Comparison of ENCODE assay signal across 8 cellular contexts in the genomic region with DNA sequence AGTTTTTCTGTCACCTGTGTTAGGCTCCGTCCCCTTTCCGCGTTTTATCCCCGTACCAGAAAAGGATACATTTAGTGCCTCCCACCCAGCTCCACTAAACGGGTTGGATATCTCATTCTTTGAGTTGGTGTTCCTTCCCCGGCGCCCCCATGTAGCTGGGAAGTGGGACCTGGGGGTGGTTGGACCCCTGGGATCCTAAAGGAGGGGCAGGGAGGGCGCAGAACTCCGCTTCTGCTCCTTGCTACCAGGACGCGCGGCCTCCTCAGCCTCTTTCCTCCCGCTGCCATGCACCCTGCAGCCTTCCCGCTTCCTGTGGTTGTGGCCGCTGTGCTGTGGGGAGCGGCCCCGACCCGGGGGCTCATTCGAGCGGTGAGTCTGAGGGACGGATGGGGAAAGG. TPM values are rescaled to one million over a fixed set of nuclear protein-coding genes. Genes with fewer than 3 reads are reported as not detected.
A peak's percentile ranks its signal among the peaks of the same experiment; 100 is the strongest.
DNase-seq lines count a peak whose midpoint lies in the region; TF ChIP-seq lines count a peak whose summit lies in the region.

No MANE protein-coding gene starts in this region.

- H3K4me1 ChIP-seq in hepatocyte (ENCODE audit: insufficient read depth): peaks cover 30% of the 10 kb centered on the region

- H3K9me2 ChIP-seq in hepatocyte (replicated peaks; ENCODE audit: insufficient read depth): no peaks in the 10 kb centered on the region

- WGBS in hepatocyte (ENCODE audit: low lambda C conversion rate, missing lambda C conversion rate): 1% methylated on average over 21 of the region's 21 CpGs

- H3K27ac ChIP-seq in 22Rv1 (peak overlapping the region; percentile 98), hepatocyte (peak overlapping the region; percentile 95)

- H3K9me3 ChIP-seq in hepatocyte (ENCODE audit: low read depth): no peaks in the 10 kb centered on the region

- peaks cover 62% of the 10 kb centered on the region for H3K79me2 ChIP-seq in hepatocyte

- peaks cover 9% of the 10 kb centered on the region for H4K20me1 ChIP-seq in hepatocyte (ENCODE audit: insufficient read depth, poor library complexity, severe bottlenecking)

- TF ChIP-seq CTCF in 22Rv1 (IDR thresholded peaks at IDR 0.05) (no peak), hepatocyte (IDR thresholded peaks at IDR 0.05; ENCODE audit: poor library complexity) (no peak), GM13976 (IDR thresholded peaks at IDR 0.05; ENCODE audit: borderline replicate concordance, control extremely low read depth, extremely low read depth, insufficient read depth, missing control alignments) (no peak)

- no peaks in the 10 kb centered on the region for H3K36me3 ChIP-seq in hepatocyte (replicated peaks; ENCODE audit: insufficient read depth, low read depth)

- peak overlapping the region; percentile 98 for H3K4me3 ChIP-seq in Jurkat, Clone E6-1 (ENCODE audit: low read length)
- H3K4me3 ChIP-seq in hepatocyte: peak overlapping the region; percentile 72

- H3K4me2 ChIP-seq in hepatocyte: peak overlapping the region; percentile 91

- no peak for DNase-seq in Jurkat, Clone E6-1 (ENCODE audit: low read depth, low spot score)
- peak; percentile 12 for DNase-seq in activated gamma-delta T cell treated with anti-CD3 and anti-CD28 coated beads, Interleukin-2, amount 50 U/mL, for 16 hours (ENCODE audit: low read depth)
- DNase-seq in hepatocyte (ENCODE audit: low spot score) (no peak), NCI-H524 (lab: John Stamatoyannopoulos, UW) (no peak), GM13976 (ENCODE audit: low spot score) (no peak), NCI-H82 (lab: John Stamatoyannopoulos, UW) (no peak)
- peak; percentile 49 for DNase-seq in stimulated activated CD4-positive, alpha-beta T cell treated with anti-CD3 and anti-CD28 coated beads, Interleukin-4, amount 100 ng/mL, for 24 hours

- peak overlapping the region; percentile 37 for H2AFZ ChIP-seq in hepatocyte

- in situ Hi-C loops in GM13976 (cut with MboI; ENCODE audit: low sequenced_read_pairs, unreplicated experiment): no loop called here

- H3K27me3 ChIP-seq in hepatocyte: no peaks in the 10 kb centered on the region

RNA-seq across cellular contexts. Expression of a gene that starts 0.6 kb away (rescaled TPM):
- polyA plus RNA-seq in Jurkat, Clone E6-1 (2012; ENCODE audit: insufficient read depth, insufficient read length): 190 TPM
- total RNA-seq in hepatocyte: 59.2 and 65.1 TPM in 2 replicates
- 66.5 and 75.3 TPM in 2 replicates for polyA plus RNA-seq in hepatocyte

RNA-seq across cellular contexts. Expression of a gene that starts 0.8 kb away (rescaled TPM):
- polyA plus RNA-seq in Jurkat, Clone E6-1 (2012; ENCODE audit: insufficient read depth, insufficient read length): 115 TPM
- total RNA-seq in hepatocyte: 42.9 and 59.5 TPM in 2 replicates
- 78.7 and 84.8 TPM in 2 replicates for polyA plus RNA-seq in hepatocyte

RNA-seq across cellular contexts. Expression of a gene that starts 7.7 kb away (rescaled TPM):
- 1,752 TPM for polyA plus RNA-seq in Jurkat, Clone E6-1 (2012; ENCODE audit: insufficient read depth, insufficient read length)
- total RNA-seq in hepatocyte: 244 and 280 TPM in 2 replicates
- 706 and 713 TPM in 2 replicates for polyA plus RNA-seq in hepatocyte

RNA-seq across cellular contexts. Expression of a gene that starts 8.5 kb away (rescaled TPM):
- polyA plus RNA-seq in Jurkat, Clone E6-1 (2012; ENCODE audit: insufficient read depth, insufficient read length): 0.49 TPM
- total RNA-seq in hepatocyte: not detected in 2 replicates
- polyA plus RNA-seq in hepatocyte: 0.06 TPM in 1 of 2 replicates, not detected in the other

RNA-seq across cellular contexts. Expression of a gene that starts 10.3 kb away (rescaled TPM):
- 63.2 TPM for polyA plus RNA-seq in Jurkat, Clone E6-1 (2012; ENCODE audit: insufficient read depth, insufficient read length)
- total RNA-seq in hepatocyte: 16.3 and 18.7 TPM in 2 replicates
- 30.2 and 40.4 TPM in 2 replicates for polyA plus RNA-seq in hepatocyte

Comparison
In these comparisons a context has a peak if more than half of its experiments do, and no peak if none do; other contexts are left out.
1. DNase-seq: peak in activated gamma-delta T cell treated with anti-CD3 and anti-CD28 coated beads, Interleukin-2, amount 50 U/mL, for 16 hours (single experiment) and stimulated activated CD4-positive, alpha-beta T cell treated with anti-CD3 and anti-CD28 coated beads, Interleukin-4, amount 100 ng/mL, for 24 hours (single experiment); none in Jurkat, Clone E6-1 (single experiment), hepatocyte (single experiment), NCI-H524 (0 of 2), GM13976 (single experiment) and NCI-H82 (single experiment).